ENCODE assay signal across 1 cellular context in the genomic region with DNA sequence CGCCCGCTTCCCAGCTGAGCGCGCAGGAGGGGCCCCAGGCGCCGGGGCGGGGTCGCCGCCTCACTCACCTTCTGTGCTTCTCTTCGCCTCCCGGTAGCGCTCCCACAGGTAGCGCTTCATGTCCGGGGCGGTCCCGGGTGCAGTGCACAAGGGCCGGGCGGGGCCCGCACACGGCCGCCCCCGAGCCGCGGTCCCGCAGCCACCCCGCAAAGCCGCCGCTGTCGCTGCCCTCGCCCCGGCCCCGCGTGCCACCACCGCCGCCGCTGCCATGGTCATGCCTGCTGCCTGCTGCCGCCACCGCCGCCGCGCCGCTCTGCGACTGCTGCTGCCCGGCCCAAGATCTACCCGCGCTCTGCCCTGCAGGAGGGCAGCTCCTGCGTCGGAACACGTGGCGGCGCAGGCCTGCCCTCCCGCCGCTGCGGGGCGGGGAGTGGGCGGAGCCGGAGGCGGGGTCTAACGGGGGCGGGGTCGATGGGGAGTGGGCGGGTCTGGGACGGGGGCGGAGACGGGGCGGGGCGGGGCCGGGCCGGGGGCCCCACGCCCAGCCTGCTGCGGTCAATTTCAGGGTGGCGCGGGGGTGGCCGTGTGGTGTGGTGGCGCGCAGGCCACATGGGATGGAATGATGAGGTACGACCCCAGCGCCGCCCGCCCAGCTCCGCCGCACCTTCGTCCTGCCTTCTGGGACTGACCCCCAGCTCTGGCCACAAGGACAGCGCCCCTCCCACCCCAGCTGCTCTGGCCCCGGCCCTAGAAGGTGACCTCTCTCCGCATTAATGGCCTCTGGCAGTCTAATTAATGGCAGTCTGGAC.
TF ChIP-seq lines count a peak whose summit lies in the region.

Gene NT5DC3, minus strand, starts transcription at position 354 of the 809 bp plus-strand sequence. Its CDS starts 78 bp downstream, at position 276.

TF ChIP-seq in HepG2, 621 proteins besides CTCF, POLR2A, EP300 and RAD21 (continued from another document and continues in another):
- no peak for TF ChIP-seq ZMAT5 (CRISPR knock-in tag; IDR thresholded peaks at IDR 0.05; ENCODE audit: borderline replicate concordance, low read depth)
- TF ChIP-seq IRF2 (CRISPR knock-in tag; IDR thresholded peaks at IDR 0.05), result no peak
- no peak for TF ChIP-seq FOXO4 (CRISPR knock-in tag; conservative IDR thresholded peaks at IDR 0.05)
- TF ChIP-seq MIER3 (CRISPR knock-in tag; IDR thresholded peaks at IDR 0.05; ENCODE audit: borderline replicate concordance), result no peak
- TF ChIP-seq GLI4 (CRISPR knock-in tag; IDR thresholded peaks at IDR 0.05; ENCODE audit: borderline replicate concordance), result no peak
- TF ChIP-seq TFAP4 (IDR thresholded peaks at IDR 0.05; ENCODE audit: borderline replicate concordance, low read depth), result peak; percentile 55; the same call in 1 of the 2 replicates
- no peak for TF ChIP-seq ZHX1 (CRISPR knock-in tag; IDR thresholded peaks at IDR 0.05; ENCODE audit: low read depth)
- TF ChIP-seq TP53 (CRISPR knock-in tag; conservative IDR thresholded peaks at IDR 0.05), result no peak
- TF ChIP-seq TMF1 (CRISPR knock-in tag; IDR thresholded peaks at IDR 0.05; ENCODE audit: low read depth), result peak; percentile 81; the same call in 1 of the 2 replicates
- peak; percentile 55; the same call in 1 of the 2 replicates for TF ChIP-seq DRAP1 (CRISPR knock-in tag; IDR thresholded peaks at IDR 0.05)
- no peak for TF ChIP-seq KLF13 (CRISPR knock-in tag; IDR thresholded peaks at IDR 0.05)
- no peak for TF ChIP-seq THAP8 (CRISPR knock-in tag; IDR thresholded peaks at IDR 0.05; ENCODE audit: borderline replicate concordance)
- no peak for TF ChIP-seq THAP7 (CRISPR knock-in tag; IDR thresholded peaks at IDR 0.05)
- no peak for TF ChIP-seq ZNF710 (CRISPR knock-in tag; IDR thresholded peaks at IDR 0.05; ENCODE audit: borderline replicate concordance)
- no peak; the same call in 1 of the 2 replicates for TF ChIP-seq CBX5 (CRISPR knock-in tag; IDR thresholded peaks at IDR 0.05; ENCODE audit: borderline replicate concordance)
- TF ChIP-seq RBM22 (optimal IDR thresholded peaks at IDR 0.05; ENCODE audit: low read length), result no peak
- TF ChIP-seq, protein P1, sequence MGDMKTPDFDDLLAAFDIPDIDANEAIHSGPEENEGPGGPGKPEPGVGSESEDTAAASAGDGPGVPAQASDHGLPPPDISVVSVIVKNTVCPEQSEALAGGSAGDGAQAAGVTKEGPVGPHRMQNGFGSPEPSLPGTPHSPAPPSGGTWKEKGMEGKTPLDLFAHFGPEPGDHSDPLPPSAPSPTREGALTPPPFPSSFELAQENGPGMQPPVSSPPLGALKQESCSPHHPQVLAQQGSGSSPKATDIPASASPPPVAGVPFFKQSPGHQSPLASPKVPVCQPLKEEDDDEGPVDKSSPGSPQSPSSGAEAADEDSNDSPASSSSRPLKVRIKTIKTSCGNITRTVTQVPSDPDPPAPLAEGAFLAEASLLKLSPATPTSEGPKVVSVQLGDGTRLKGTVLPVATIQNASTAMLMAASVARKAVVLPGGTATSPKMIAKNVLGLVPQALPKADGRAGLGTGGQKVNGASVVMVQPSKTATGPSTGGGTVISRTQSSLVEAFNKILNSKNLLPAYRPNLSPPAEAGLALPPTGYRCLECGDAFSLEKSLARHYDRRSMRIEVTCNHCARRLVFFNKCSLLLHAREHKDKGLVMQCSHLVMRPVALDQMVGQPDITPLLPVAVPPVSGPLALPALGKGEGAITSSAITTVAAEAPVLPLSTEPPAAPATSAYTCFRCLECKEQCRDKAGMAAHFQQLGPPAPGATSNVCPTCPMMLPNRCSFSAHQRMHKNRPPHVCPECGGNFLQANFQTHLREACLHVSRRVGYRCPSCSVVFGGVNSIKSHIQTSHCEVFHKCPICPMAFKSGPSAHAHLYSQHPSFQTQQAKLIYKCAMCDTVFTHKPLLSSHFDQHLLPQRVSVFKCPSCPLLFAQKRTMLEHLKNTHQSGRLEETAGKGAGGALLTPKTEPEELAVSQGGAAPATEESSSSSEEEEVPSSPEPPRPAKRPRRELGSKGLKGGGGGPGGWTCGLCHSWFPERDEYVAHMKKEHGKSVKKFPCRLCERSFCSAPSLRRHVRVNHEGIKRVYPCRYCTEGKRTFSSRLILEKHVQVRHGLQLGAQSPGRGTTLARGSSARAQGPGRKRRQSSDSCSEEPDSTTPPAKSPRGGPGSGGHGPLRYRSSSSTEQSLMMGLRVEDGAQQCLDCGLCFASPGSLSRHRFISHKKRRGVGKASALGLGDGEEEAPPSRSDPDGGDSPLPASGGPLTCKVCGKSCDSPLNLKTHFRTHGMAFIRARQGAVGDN (CRISPR knock-in tag; IDR thresholded peaks at IDR 0.05), result peak; percentile 76
- TF ChIP-seq MLLT10 (CRISPR knock-in tag; IDR thresholded peaks at IDR 0.05), result no peak
- TF ChIP-seq KAT2B (IDR thresholded peaks at IDR 0.05; ENCODE audit: borderline replicate concordance, low read depth, low read length), result no peak
- TF ChIP-seq SALL2 (CRISPR knock-in tag; IDR thresholded peaks at IDR 0.05), result no peak; the same call in 1 of the 2 replicates
- no peak for TF ChIP-seq DPF2 (CRISPR knock-in tag; IDR thresholded peaks at IDR 0.05; ENCODE audit: borderline replicate concordance, low read depth)
- TF ChIP-seq KDM4B (CRISPR knock-in tag; IDR thresholded peaks at IDR 0.05), result 0 out of 2 replicates have a peak, but pooled peaks have one; percentile 32
- TF ChIP-seq, protein P2, sequence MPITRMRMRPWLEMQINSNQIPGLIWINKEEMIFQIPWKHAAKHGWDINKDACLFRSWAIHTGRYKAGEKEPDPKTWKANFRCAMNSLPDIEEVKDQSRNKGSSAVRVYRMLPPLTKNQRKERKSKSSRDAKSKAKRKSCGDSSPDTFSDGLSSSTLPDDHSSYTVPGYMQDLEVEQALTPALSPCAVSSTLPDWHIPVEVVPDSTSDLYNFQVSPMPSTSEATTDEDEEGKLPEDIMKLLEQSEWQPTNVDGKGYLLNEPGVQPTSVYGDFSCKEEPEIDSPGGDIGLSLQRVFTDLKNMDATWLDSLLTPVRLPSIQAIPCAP (CRISPR knock-in tag; IDR thresholded peaks at IDR 0.05; ENCODE audit: low read depth), result no peak
- TF ChIP-seq NR2F6 (IDR thresholded peaks at IDR 0.05), result no peak
- no peak; the same call in 1 of the 2 replicates for TF ChIP-seq NR2F6 (CRISPR knock-in tag; IDR thresholded peaks at IDR 0.05)
- TF ChIP-seq KDM5B (CRISPR knock-in tag; IDR thresholded peaks at IDR 0.05; ENCODE audit: borderline replicate concordance), result no peak; the same call in 1 of the 2 replicates
- TF ChIP-seq ZMYM4 (CRISPR knock-in tag; IDR thresholded peaks at IDR 0.05), result no peak
- no peak for TF ChIP-seq HOXA3 (CRISPR knock-in tag; IDR thresholded peaks at IDR 0.05)
- TF ChIP-seq, protein P3, sequence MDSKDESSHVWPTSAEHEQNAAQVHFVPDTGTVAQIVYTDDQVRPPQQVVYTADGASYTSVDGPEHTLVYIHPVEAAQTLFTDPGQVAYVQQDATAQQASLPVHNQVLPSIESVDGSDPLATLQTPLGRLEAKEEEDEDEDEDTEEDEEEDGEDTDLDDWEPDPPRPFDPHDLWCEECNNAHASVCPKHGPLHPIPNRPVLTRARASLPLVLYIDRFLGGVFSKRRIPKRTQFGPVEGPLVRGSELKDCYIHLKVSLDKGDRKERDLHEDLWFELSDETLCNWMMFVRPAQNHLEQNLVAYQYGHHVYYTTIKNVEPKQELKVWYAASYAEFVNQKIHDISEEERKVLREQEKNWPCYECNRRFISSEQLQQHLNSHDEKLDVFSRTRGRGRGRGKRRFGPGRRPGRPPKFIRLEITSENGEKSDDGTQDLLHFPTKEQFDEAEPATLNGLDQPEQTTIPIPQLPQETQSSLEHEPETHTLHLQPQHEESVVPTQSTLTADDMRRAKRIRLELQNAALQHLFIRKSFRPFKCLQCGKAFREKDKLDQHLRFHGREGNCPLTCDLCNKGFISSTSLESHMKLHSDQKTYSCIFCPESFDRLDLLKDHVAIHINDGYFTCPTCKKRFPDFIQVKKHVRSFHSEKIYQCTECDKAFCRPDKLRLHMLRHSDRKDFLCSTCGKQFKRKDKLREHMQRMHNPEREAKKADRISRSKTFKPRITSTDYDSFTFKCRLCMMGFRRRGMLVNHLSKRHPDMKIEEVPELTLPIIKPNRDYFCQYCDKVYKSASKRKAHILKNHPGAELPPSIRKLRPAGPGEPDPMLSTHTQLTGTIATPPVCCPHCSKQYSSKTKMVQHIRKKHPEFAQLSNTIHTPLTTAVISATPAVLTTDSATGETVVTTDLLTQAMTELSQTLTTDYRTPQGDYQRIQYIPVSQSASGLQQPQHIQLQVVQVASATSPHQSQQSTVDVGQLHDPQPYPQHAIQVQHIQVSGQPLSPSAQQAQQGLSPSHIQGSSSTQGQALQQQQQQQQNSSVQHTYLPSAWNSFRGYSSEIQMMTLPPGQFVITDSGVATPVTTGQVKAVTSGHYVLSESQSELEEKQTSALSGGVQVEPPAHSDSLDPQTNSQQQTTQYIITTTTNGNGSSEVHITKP (CRISPR knock-in tag; IDR thresholded peaks at IDR 0.05; ENCODE audit: low read depth), result no peak; the same call in 1 of the 2 replicates
- TF ChIP-seq ZNF878 (CRISPR knock-in tag; IDR thresholded peaks at IDR 0.05), result no peak
- 0 out of 2 replicates have a peak, but pooled peaks have one; percentile 25 for TF ChIP-seq SP2 (CRISPR knock-in tag; IDR thresholded peaks at IDR 0.05)
- no peak for TF ChIP-seq CBX2 (IDR thresholded peaks at IDR 0.05; ENCODE audit: low read depth, low read length)
- no peak for TF ChIP-seq CBX2 (CRISPR knock-in tag; IDR thresholded peaks at IDR 0.05; ENCODE audit: low read depth)
- no peak for TF ChIP-seq MAFG (CRISPR knock-in tag; IDR thresholded peaks at IDR 0.05)
- no peak for TF ChIP-seq TCF12 (IDR thresholded peaks at IDR 0.05)
- 0 out of 2 replicates have a peak, but pooled peaks have one; percentile 43 for TF ChIP-seq TCF12 (CRISPR knock-in tag; IDR thresholded peaks at IDR 0.05)
- no peak for TF ChIP-seq ZNF496 (CRISPR knock-in tag; IDR thresholded peaks at IDR 0.05; ENCODE audit: insufficient replicate concordance)
- TF ChIP-seq ZNF660 (CRISPR knock-in tag; IDR thresholded peaks at IDR 0.05; ENCODE audit: borderline replicate concordance, low read depth), result no peak
- peak; percentile 21 for TF ChIP-seq SKI (IDR thresholded peaks at IDR 0.05; ENCODE audit: partially characterized antibody)
